Comparison of ENCODE assay signal across 8 cellular contexts in genomic region chr11:118997627-118998387, GRCh38. TPM values are rescaled to one million over a fixed set of nuclear protein-coding genes. Genes with fewer than 3 reads are reported as not detected.
A peak's percentile ranks its signal among the peaks of the same experiment; 100 is the strongest.
DNase-seq lines count a peak whose midpoint lies in the region; ATAC-seq and TF ChIP-seq lines count a peak whose summit lies in the region.

Gene CENATAC, plus strand, starts transcription at chr11:118998138. Its CDS starts 60 bp downstream, at chr11:118998198.

- H3K27me3 Mint-ChIP-seq in activated naive CD8-positive, alpha-beta T cell: no peaks in the 10 kb centered on the region
- peaks cover 4% of the 10 kb centered on the region for H3K27me3 Mint-ChIP-seq in glutamatergic neuron (ENCODE audit: unreplicated experiment)
- no peaks in the 10 kb centered on the region for H3K27me3 Mint-ChIP-seq in osteocyte (ENCODE audit: unreplicated experiment)

- peaks cover 2% of the 10 kb centered on the region for H3K36me3 Mint-ChIP-seq in activated naive CD8-positive, alpha-beta T cell
- H3K36me3 Mint-ChIP-seq in glutamatergic neuron (ENCODE audit: unreplicated experiment) (peaks cover 5% of the 10 kb centered on the region), osteocyte (ENCODE audit: unreplicated experiment) (peaks cover 12% of the 10 kb centered on the region)

- H3K27ac Mint-ChIP-seq in activated naive CD8-positive, alpha-beta T cell: peak within 1 kb of the TSS; percentile 97
- H3K27ac Mint-ChIP-seq in glutamatergic neuron (ENCODE audit: unreplicated experiment) (peak within 1 kb of the TSS; percentile 95), osteocyte (ENCODE audit: unreplicated experiment) (peak within 1 kb of the TSS; percentile 92)

- H3K9me3 Mint-ChIP-seq in activated naive CD8-positive, alpha-beta T cell (ENCODE audit: low read depth): no peaks in the 10 kb centered on the region
- H3K9me3 Mint-ChIP-seq in glutamatergic neuron (ENCODE audit: unreplicated experiment): peaks cover 6% of the 10 kb centered on the region
- H3K9me3 Mint-ChIP-seq in osteocyte (ENCODE audit: unreplicated experiment): no peaks in the 10 kb centered on the region

- H3K4me3 ChIP-seq in thoracic aorta: peak within 1 kb of the TSS; percentile 92

- H3K36me3 ChIP-seq in thoracic aorta: peaks cover 15% of the 10 kb centered on the region

- DNase-seq in GM10266 (ENCODE audit: extremely low spot score) (peak; percentile 99), NCI-H1092 treated with DMSO at 0.1 percent for 48 hours (lab: John Stamatoyannopoulos, UW) (peak; percentile 96), SKM-1 treated with dmso at 0.1 percent for 144 hours (lab: John Stamatoyannopoulos, UW; ENCODE audit: unreplicated experiment) (peak; percentile 91), glutamatergic neuron (peak; percentile 98), osteocyte (ENCODE audit: extremely low spot score, unreplicated experiment) (peak; percentile 96), thoracic aorta (ENCODE audit: low spot score) (peak; percentile 73)

- peaks cover 8 to 26% of the 10 kb centered on the region in 2 donors for H3K4me1 ChIP-seq in thoracic aorta (ENCODE audit: control insufficient read depth in 1 of 2, low read depth in 2 of 2)

- H3K27ac ChIP-seq in thoracic aorta: peak within 1 kb of the TSS; percentile 86 to 87

- no peak for TF ChIP-seq CTCF in GM10266 (IDR thresholded peaks at IDR 0.05; ENCODE audit: control insufficient read depth, insufficient read depth, low read depth, missing control alignments)
- no peak for TF ChIP-seq CTCF in glutamatergic neuron (IDR thresholded peaks at IDR 0.05; ENCODE audit: partially characterized antibody, unreplicated experiment)
- TF ChIP-seq CTCF in osteocyte (IDR thresholded peaks at IDR 0.05): peak; percentile 17
- TF ChIP-seq CTCF in thoracic aorta (IDR thresholded peaks at IDR 0.05): no peak

- no peaks in the 10 kb centered on the region for H3K27me3 ChIP-seq in thoracic aorta (replicated peaks; ENCODE audit: insufficient read depth)

- peak within 1 kb of the TSS; percentile 95 for H3K4me3 Mint-ChIP-seq in activated naive CD8-positive, alpha-beta T cell
- H3K4me3 Mint-ChIP-seq in glutamatergic neuron (ENCODE audit: unreplicated experiment): peak within 1 kb of the TSS; percentile 98
- H3K4me3 Mint-ChIP-seq in osteocyte (ENCODE audit: unreplicated experiment): peak within 1 kb of the TSS; percentile 95

- H3K9me3 ChIP-seq in thoracic aorta: no peaks in the 10 kb centered on the region

- peaks cover 30% of the 10 kb centered on the region for H3K4me1 Mint-ChIP-seq in activated naive CD8-positive, alpha-beta T cell (ENCODE audit: low read depth)
- H3K4me1 Mint-ChIP-seq in glutamatergic neuron (ENCODE audit: low read depth, unreplicated experiment) (peaks cover 4% of the 10 kb centered on the region), osteocyte (ENCODE audit: unreplicated experiment) (peaks cover 28% of the 10 kb centered on the region)

- ATAC-seq in HG02623 (IDR thresholded peaks at IDR 0.05; ENCODE audit: unreplicated experiment): peak; percentile 90
- peak; percentile 78 for ATAC-seq in thoracic aorta (ENCODE audit: insufficient number of reproducible peaks, low FRiP score, low read depth)

RNA-seq across cellular contexts. Expression of gene CENATAC, which starts in this region (rescaled TPM):
- total RNA-seq in glutamatergic neuron (ENCODE audit: unreplicated experiment) (72.3 TPM), osteocyte (31.6 and 32.7 TPM in 2 replicates), thoracic aorta (100 to 1,000 TPM in 1 of 2 donors, 10 to 100 TPM in 1; 63.5 to 128 TPM)

Comparison
In these comparisons a context has a peak if more than half of its experiments do, and no peak if none do; other contexts are left out.
1. Peak in every context shown above with its lines: DNase-seq, ATAC-seq, H3K4me3 ChIP-seq and H3K27ac ChIP-seq.